Comparison of ENCODE assay signal across 8 cellular contexts in genomic region chr4:56424697-56425514, GRCh38. TPM values are rescaled to one million over a fixed set of nuclear protein-coding genes. Genes with fewer than 3 reads are reported as not detected.
DNase-seq lines count a peak whose midpoint lies in the region; TF ChIP-seq lines count a peak whose summit lies in the region.

No MANE protein-coding gene starts in this region.

- DNase-seq in GM06990 (ENCODE audit: extremely low read depth, insufficient read length) (no peak), RPMI8226 (peak; percentile 17), midbrain (lab: John Stamatoyannopoulos, UW) (peak; percentile 41), cerebellum (ENCODE audit: low spot score) (no peak), DMS79 treated with DMSO at 0.1 percent for 48 hours (lab: John Stamatoyannopoulos, UW) (no peak), NCI-H1092 (lab: John Stamatoyannopoulos, UW) (no peak)
- DNase-seq in effector CD4-positive, alpha-beta T cell = peak; percentile 35

- no peaks in the 10 kb centered on the region for H3K27me3 ChIP-seq in GM06990 (replicated peaks; ENCODE audit: control insufficient read depth, insufficient read depth, low read length)

- H3K27ac ChIP-seq in 22Rv1 = no peak overlapping the region

- peak; percentile 77 for TF ChIP-seq CTCF in 22Rv1 (IDR thresholded peaks at IDR 0.05)
- TF ChIP-seq CTCF in GM06990 (IDR thresholded peaks at IDR 0.05; ENCODE audit: insufficient read depth, low read length, poor library complexity, severe bottlenecking) = peak; percentile 63

- H3K36me3 ChIP-seq in GM06990 (ENCODE audit: control insufficient read depth, insufficient read depth, low read length) = no peaks in the 10 kb centered on the region

- H3K4me3 ChIP-seq in GM06990 (replicated peaks; ENCODE audit: low read depth, low read length) = no peak overlapping the region

RNA-seq across cellular contexts. Expression of gene PPAT, which starts 10.5 kb away (rescaled TPM):
- 13.6 TPM for total RNA-seq in cerebellum

RNA-seq across cellular contexts. Expression of gene PAICS, which starts 11.2 kb away (rescaled TPM):
- 27.6 TPM for total RNA-seq in cerebellum

RNA-seq across cellular contexts. Expression of gene AASDH, which starts 37.6 kb away (rescaled TPM):
- total RNA-seq in cerebellum = 24.0 TPM

RNA-seq across cellular contexts. Expression of gene SRP72, which starts 42.5 kb away (rescaled TPM):
- total RNA-seq in cerebellum = 66.8 TPM

Comparison
In these comparisons a context has a peak if more than half of its experiments do, and no peak if none do; other contexts are left out.
1. DNase-seq: peak in RPMI8226 (single experiment), effector CD4-positive, alpha-beta T cell (single experiment) and midbrain (single experiment); none in GM06990 (single experiment), cerebellum (single experiment), DMS79 treated with DMSO at 0.1 percent for 48 hours (single experiment) and NCI-H1092 (single experiment).